In the genomic region with DNA sequence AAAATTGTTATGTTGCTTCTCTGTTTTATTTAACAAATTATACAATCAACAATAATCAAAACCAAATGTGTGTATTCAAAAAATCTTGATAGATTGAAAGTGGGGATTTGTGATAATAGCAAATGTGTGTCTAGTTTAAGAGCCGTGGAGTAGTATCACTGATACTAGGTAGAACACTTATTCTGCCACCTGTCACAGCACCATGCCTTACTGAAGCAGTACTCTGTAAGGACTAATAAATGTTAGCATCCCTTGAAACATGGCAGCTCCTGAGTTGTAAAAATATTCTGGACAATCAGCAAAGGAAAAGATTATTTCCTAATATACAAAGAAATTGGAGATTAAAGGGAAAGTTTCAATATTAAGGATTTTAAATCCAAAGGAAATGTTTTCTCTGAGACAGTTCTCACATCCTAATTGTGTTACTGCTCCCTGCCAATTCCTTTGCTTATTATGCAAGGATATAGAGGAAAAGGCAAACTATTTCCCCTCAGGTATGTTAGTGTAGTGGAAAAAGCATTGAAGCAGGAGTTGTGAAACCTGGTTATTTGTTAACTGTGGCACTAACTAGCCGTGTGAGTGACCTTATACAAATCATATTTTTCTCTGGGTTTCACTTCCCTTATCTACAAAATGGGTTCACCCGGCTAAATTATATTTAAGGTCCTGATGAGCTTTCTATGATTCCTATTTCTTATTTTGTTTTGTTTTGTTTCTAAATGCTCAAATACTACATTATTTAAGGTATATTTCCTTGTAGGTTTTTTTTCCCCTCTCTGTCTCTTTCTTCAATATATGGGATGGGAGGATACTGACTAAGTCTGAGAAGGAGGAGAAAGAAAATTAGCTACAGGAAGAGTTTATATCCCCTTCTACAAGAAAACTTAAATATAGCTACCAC, we compare ENCODE assay signal across 8 cellular contexts.
DNase-seq lines count a peak whose midpoint lies in the region; ATAC-seq and TF ChIP-seq lines count a peak whose summit lies in the region.

No MANE protein-coding gene starts in this region.

- H3K9me3 ChIP-seq in MM.1S (replicated peaks; ENCODE audit: insufficient read depth, low read length) (no peaks in the 10 kb centered on the region), transverse colon (no peaks in the 10 kb centered on the region)

- no peak for TF ChIP-seq EP300 in transverse colon (IDR thresholded peaks at IDR 0.05; ENCODE audit: low read depth)

- no peaks in the 10 kb centered on the region for H4K20me1 ChIP-seq in MM.1S (ENCODE audit: insufficient read depth, low read length)

- peaks cover 0 to 2% (median 0%) of the 10 kb centered on the region in 7 donors for H3K9me3 Mint-ChIP-seq in CD14-positive monocyte

- H3K36me3 Mint-ChIP-seq in CD14-positive monocyte, result peaks cover 0 to 4% of the 10 kb centered on the region in 2 donors

- H3K27me3 Mint-ChIP-seq in CD14-positive monocyte (ENCODE audit: low read depth in 3 of 3), result no peaks in the 10 kb centered on the region

- H3K27ac ChIP-seq in MM.1S (ENCODE audit: low read length), result no peak overlapping the region
- H3K27ac ChIP-seq in transverse colon, result peak overlapping the region; percentile 64 to 75 (median 67)

- in situ Hi-C loops in transverse colon (cut with MboI; ENCODE audit: low pct_ligation_motif_present in 1 of 4, low pct_unique_long_range_greater_than_20kb in 1 of 4, low sequenced_read_pairs in 3 of 4), result loop anchor here in 2 of 4 donors (25.0 kb wide), 1 partner anchor 184 kb away; no protein-coding TSS in a partner anchor

- H3K79me2 ChIP-seq in MM.1S (ENCODE audit: low read length), result no peaks in the 10 kb centered on the region

- no peak overlapping the region for H3K9ac ChIP-seq in MM.1S (ENCODE audit: low read length)

- H3K27ac Mint-ChIP-seq in CD14-positive monocyte, result peak overlapping the region in 1 of 7 donors; percentile 63

- peak overlapping the region in 1 of 2 donors; percentile 59 for H3K4me3 Mint-ChIP-seq in CD14-positive monocyte

- ATAC-seq in GM21723 (IDR thresholded peaks at IDR 0.05; ENCODE audit: unreplicated experiment), result peak; percentile 86

- intact Hi-C loops in transverse colon (cut with DNase I; ENCODE audit: low total_unique reads) (no loop called here), CD14-positive monocyte (cut with micrococcal nuclease) (no loop called here)

- H3K36me3 ChIP-seq in MM.1S (replicated peaks; ENCODE audit: insufficient read depth, low read length) (no peaks in the 10 kb centered on the region), transverse colon (no peaks in the 10 kb centered on the region)

- H3F3A ChIP-seq in MM.1S (ENCODE audit: insufficient read depth, low read length), result no peaks in the 10 kb centered on the region

- H3K4me1 Mint-ChIP-seq in CD14-positive monocyte, result peaks cover 10% of the 10 kb centered on the region

- H3K4me2 ChIP-seq in MM.1S (ENCODE audit: low read depth, low read length), result no peak overlapping the region

- DNase-seq in ELR (ENCODE audit: low read depth) (peak; percentile 57), MM.1S (peak; percentile 15), germinal center (ENCODE audit: low spot score) (peak; percentile 50), transverse colon (no peak), SK-N-DZ (ENCODE audit: low spot score) (no peak), CD14-positive monocyte (ENCODE audit: low spot score) (no peak)
- no peak for DNase-seq in stimulated activated CD4-positive, alpha-beta T cell treated with anti-CD3 and anti-CD28 coated beads, Interleukin-15, amount 100 ng/mL, for 24 hours

- no peak for TF ChIP-seq POLR2A in transverse colon (IDR thresholded peaks at IDR 0.05)

- no peak overlapping the region for H3K4me3 ChIP-seq in MM.1S (ENCODE audit: low read length)
- peak overlapping the region in 3 of 4 donors; percentile 12 to 27 (median 20) for H3K4me3 ChIP-seq in transverse colon

- no peaks in the 10 kb centered on the region for H3K27me3 ChIP-seq in MM.1S (replicated peaks; ENCODE audit: insufficient read depth, low read length)
- no peaks in the 10 kb centered on the region for H3K27me3 ChIP-seq in transverse colon

- no peak overlapping the region for H2AFZ ChIP-seq in MM.1S (ENCODE audit: low read length)

- H3K9me2 ChIP-seq in MM.1S (replicated peaks; ENCODE audit: insufficient read depth, low read length), result no peaks in the 10 kb centered on the region

- WGBS in transverse colon (ENCODE audit: low coverage in 1 of 2), 2 donors, result 59% methylated on average over 3 of the region's 3 CpGs

- H3K4me1 ChIP-seq in MM.1S (ENCODE audit: low read length) (no peaks in the 10 kb centered on the region), transverse colon (peaks cover 0 to 10% (median 0%) of the 10 kb centered on the region in 4 donors)

- TF ChIP-seq CTCF in MM.1S (IDR thresholded peaks at IDR 0.05; ENCODE audit: low read length) (no peak), transverse colon (IDR thresholded peaks at IDR 0.05) (no peak), CD14-positive monocyte (IDR thresholded peaks at IDR 0.05) (no peak)

Comparison
In these comparisons a context has a peak if more than half of its experiments do, and no peak if none do; other contexts are left out.
1. DNase-seq: peak in ELR (single experiment), MM.1S (single experiment) and germinal center (single experiment); none in transverse colon (single experiment), SK-N-DZ (single experiment), stimulated activated CD4-positive, alpha-beta T cell treated with anti-CD3 and anti-CD28 coated beads, Interleukin-15, amount 100 ng/mL, for 24 hours (single experiment) and CD14-positive monocyte (single experiment).